21 cellular contexts compared by ENCODE assay signal in the genomic region with DNA sequence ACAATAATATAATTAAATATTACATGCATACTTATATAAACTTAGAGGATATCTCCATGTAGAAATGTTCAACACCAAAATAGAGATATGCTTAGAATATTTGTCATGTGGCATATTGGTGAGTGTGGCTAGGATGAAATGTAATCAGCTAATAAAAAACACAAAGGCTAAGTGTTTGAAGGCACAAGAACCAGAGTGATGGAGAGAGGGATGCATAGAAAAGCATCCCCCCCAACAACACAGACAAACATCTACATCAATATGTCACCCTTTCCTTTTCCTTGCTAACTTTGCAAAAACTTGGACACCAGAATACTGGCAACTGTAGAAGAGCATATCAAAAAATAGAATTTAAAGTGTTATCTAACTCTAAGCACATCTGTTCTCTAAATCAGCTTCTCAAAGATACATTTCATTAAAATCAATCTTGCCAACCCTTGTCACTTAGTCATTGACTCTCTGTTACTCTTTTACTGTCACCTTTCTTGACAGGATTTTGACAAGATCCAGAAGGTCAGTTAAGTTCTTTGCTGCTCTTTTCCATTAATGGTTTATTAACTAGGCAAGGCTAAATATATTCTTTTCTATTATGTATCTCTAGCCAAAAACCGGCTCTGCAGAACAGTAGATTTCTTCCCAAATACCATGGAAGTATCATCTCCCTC.
DNase-seq lines count a peak whose midpoint lies in the region; ATAC-seq, FAIRE-seq and TF ChIP-seq lines count a peak whose summit lies in the region.
"Had no signal": no experiment of that assay in that cellular context is flagged by ENCODE, and none has a peak within 500 bp of the region (broad histone marks: within the 10 kb centered on the region; RNA-seq: fewer than 3 reads in every experiment).

No MANE protein-coding gene starts in this region.

- H3K27me3 ChIP-seq in GM23338 (ENCODE audit: insufficient read depth) (no peaks in the 10 kb centered on the region), neural cell (ENCODE audit: insufficient read depth, low read depth, low read length) (no peaks in the 10 kb centered on the region), pancreas (no peaks in the 10 kb centered on the region)
- H3K27me3 ChIP-seq: BLaER1 had no signal

- H3K9ac ChIP-seq in neural cell (ENCODE audit: low read length), result no peak overlapping the region
- H3K9ac ChIP-seq: BLaER1, GM23248 had no signal

- H3K27ac ChIP-seq in A549, result no peak overlapping the region
- H3K27ac ChIP-seq in GM23338 (ENCODE audit: low read depth), result no peak overlapping the region
- H3K27ac ChIP-seq in neural cell (ENCODE audit: low read length), result no peak overlapping the region
- no peak overlapping the region for H3K27ac ChIP-seq in pancreas
- H3K27ac ChIP-seq: BLaER1, C4-2B, GM23248 had no signal

- WGBS in A549 (ENCODE audit: missing lambda C conversion rate), result 65% methylated on average over 1 of the region's 1 CpG
- WGBS in pancreas, 2 donors, result 24 to 42% methylated on average over 1 of the region's 1 CpG

- H2AFZ ChIP-seq in GM23338 (no peak overlapping the region), neural cell (ENCODE audit: low read depth, low read length) (no peak overlapping the region)
- H2AFZ ChIP-seq: GM23248 had no signal

- no peak for DNase-seq in A549 (ENCODE audit: low read depth in 1 of 2, low spot score in 1 of 2)
- no peak for DNase-seq in GM23338 (ENCODE audit: low spot score)
- DNase-seq in left cardiac atrium, result no peak
- no peak for DNase-seq in NCI-H446 treated with DMSO at 0.1 percent for 48 hours (lab: John Stamatoyannopoulos, UW)
- DNase-seq in NCI-H510A treated with DMSO at 0.1 percent for 48 hours (lab: John Stamatoyannopoulos, UW), result no peak
- DNase-seq in pancreas, result no peak
- DNase-seq: Caco-2; CD4-positive, CD25-positive, alpha-beta regulatory T cell; CD8-positive, alpha-beta T cell; DMS153; DND-41; GM23248; H9 had no signal

- peaks cover 11% of the 10 kb centered on the region; the same call in 2 of the 3 replicates for H3K4me1 Mint-ChIP-seq in GM23338
- H3K4me1 Mint-ChIP-seq: B cell; CD4-positive, CD25-positive, alpha-beta regulatory T cell had no signal

- H3K4me3 Mint-ChIP-seq in GM23338, result no peak overlapping the region
- H3K4me3 Mint-ChIP-seq: B cell; CD4-positive, CD25-positive, alpha-beta regulatory T cell; CD8-positive, alpha-beta T cell; H9 had no signal

- TF ChIP-seq EP300 in A549 (IDR thresholded peaks at IDR 0.05) (no peak), neural cell (conservative IDR thresholded peaks at IDR 0.05; ENCODE audit: poor library complexity, severe bottlenecking) (peak; percentile 54)

- H3K9me2 ChIP-seq in GM23338 (ENCODE audit: insufficient read depth) (peaks cover 5% of the 10 kb centered on the region; the same call in 1 of the 2 replicates), neural cell (ENCODE audit: insufficient read depth, low read length) (no peaks in the 10 kb centered on the region)

- CTCF ChIA-PET in A549 (lab: Yijun Ruan, JAX), result no interaction called here

- H3K27ac Mint-ChIP-seq in GM23338, result peak overlapping the region; percentile 17; the same call in 1 of the 2 replicates
- H3K27ac Mint-ChIP-seq: B cell; CD4-positive, CD25-positive, alpha-beta regulatory T cell; CD8-positive, alpha-beta T cell; H9 had no signal

- peaks cover 27% of the 10 kb centered on the region for H3K36me3 Mint-ChIP-seq in GM23338 (ENCODE audit: low read depth)
- H3K36me3 Mint-ChIP-seq: CD4-positive, CD25-positive, alpha-beta regulatory T cell; CD8-positive, alpha-beta T cell had no signal

- H3K4me3 ChIP-seq in A549 (no peak overlapping the region), GM23338 (no peak overlapping the region), neural cell (ENCODE audit: low read length) (no peak overlapping the region), pancreas (no peak overlapping the region)
- H3K4me3 ChIP-seq: BLaER1, GM23248 had no signal

- no peaks in the 10 kb centered on the region for H3K4me1 ChIP-seq in A549
- H3K4me1 ChIP-seq in GM23338 (ENCODE audit: insufficient read depth), result peaks cover 12% of the 10 kb centered on the region
- no peaks in the 10 kb centered on the region for H3K4me1 ChIP-seq in pancreas
- H3K4me1 ChIP-seq: BLaER1, Caco-2 had no signal

- H3K9me3 ChIP-seq in A549 (no peaks in the 10 kb centered on the region), neural cell (ENCODE audit: low read length) (peaks cover 4% of the 10 kb centered on the region), pancreas (no peaks in the 10 kb centered on the region)
- H3K9me3 ChIP-seq: Caco-2 had no signal

- POLR2A ChIA-PET in A549 (lab: Yijun Ruan, JAX), result no interaction called here

- TF ChIP-seq CTCF in A549 (IDR thresholded peaks at IDR 0.05) (no peak), GM23338 (conservative IDR thresholded peaks at IDR 0.05; ENCODE audit: low read depth in 2 of 2) (no peak), neural cell (IDR thresholded peaks at IDR 0.05; ENCODE audit: poor library complexity, severe bottlenecking) (no peak), pancreas (IDR thresholded peaks at IDR 0.05) (no peak)

- H3K79me2 ChIP-seq in GM23338 (replicated peaks; ENCODE audit: insufficient read depth) (no peaks in the 10 kb centered on the region), neural cell (replicated peaks; ENCODE audit: insufficient read depth, low read length) (no peaks in the 10 kb centered on the region)

- no peak overlapping the region for H3K4me2 ChIP-seq in A549
- H3K4me2 ChIP-seq in GM23338, result no peak overlapping the region
- no peak overlapping the region for H3K4me2 ChIP-seq in neural cell (ENCODE audit: low read length)
- H3K4me2 ChIP-seq: BLaER1 had no signal

- H3K27me3 Mint-ChIP-seq in GM23338 (ENCODE audit: insufficient read depth, low read depth, poor library complexity), result peaks cover 3% of the 10 kb centered on the region
- H3K27me3 Mint-ChIP-seq: B cell; CD4-positive, CD25-positive, alpha-beta regulatory T cell had no signal

- ATAC-seq in A549 (no peak), GM23338 (no peak), left cardiac atrium (peak; percentile 71 to 86), pancreas (no peak)
- ATAC-seq: CD8-positive, alpha-beta T cell; HCT116 had no signal

- TF ChIP-seq POLR2A in A549 (IDR thresholded peaks at IDR 0.05; ENCODE audit: low read length), result no peak

- peaks cover 30% of the 10 kb centered on the region for H3K9me3 Mint-ChIP-seq in GM23338

- FAIRE-seq in A549 (lab: Jason Lieb, UNC) (peak; percentile 43), pancreas (lab: Jason Lieb, UNC) (no peak)
- FAIRE-seq: G401.6, GM12892, GM19239 had no signal

- H4K20me1 ChIP-seq in GM23338 (replicated peaks; ENCODE audit: insufficient read depth), result no peaks in the 10 kb centered on the region
- H4K20me1 ChIP-seq in neural cell (ENCODE audit: insufficient read depth), result no peaks in the 10 kb centered on the region
- H4K20me1 ChIP-seq: BLaER1 had no signal

- no peak for TF ChIP-seq RAD21 in A549 (conservative IDR thresholded peaks at IDR 0.05 in 1 of 2, IDR thresholded peaks at IDR 0.05 in 1 of 2)
- no peak for TF ChIP-seq RAD21 in neural cell (conservative IDR thresholded peaks at IDR 0.05)

- no peaks in the 10 kb centered on the region for H3F3A ChIP-seq in GM23338 (replicated peaks; ENCODE audit: low read depth)
- H3F3A ChIP-seq in neural cell (ENCODE audit: insufficient read depth, low read length, poor library complexity, severe bottlenecking), result no peaks in the 10 kb centered on the region

- intact Hi-C loops in left cardiac atrium (cut with DNase I), result no loop called here
- intact Hi-C loops in pancreas (cut with DNase I), result no loop called here

- H3K36me3 ChIP-seq in GM23338 (ENCODE audit: insufficient read depth) (no peaks in the 10 kb centered on the region), neural cell (ENCODE audit: insufficient read depth, low read length) (no peaks in the 10 kb centered on the region), pancreas (no peaks in the 10 kb centered on the region)
- H3K36me3 ChIP-seq: BLaER1 had no signal

TF ChIP-seq in A549, 52 proteins besides CTCF, POLR2A, EP300 and RAD21:
- TF ChIP-seq CHD2 (IDR thresholded peaks at IDR 0.05; ENCODE audit: low read length, partially characterized antibody), result no peak
- TF ChIP-seq JUN (IDR thresholded peaks at IDR 0.05), result no peak
- no peak for TF ChIP-seq POLR2AphosphoS2 (conservative IDR thresholded peaks at IDR 0.05; ENCODE audit: low read length)
- no peak for TF ChIP-seq ZFP36 (IDR thresholded peaks at IDR 0.05; ENCODE audit: borderline replicate concordance, partially characterized antibody)
- no peak for TF ChIP-seq CHD4 (IDR thresholded peaks at IDR 0.05; ENCODE audit: borderline replicate concordance)
- TF ChIP-seq, protein P1, sequence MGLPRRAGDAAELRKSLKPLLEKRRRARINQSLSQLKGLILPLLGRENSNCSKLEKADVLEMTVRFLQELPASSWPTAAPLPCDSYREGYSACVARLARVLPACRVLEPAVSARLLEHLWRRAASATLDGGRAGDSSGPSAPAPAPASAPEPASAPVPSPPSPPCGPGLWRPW (IDR thresholded peaks at IDR 0.05), result no peak

TF ChIP-seq in GM23338, 12 proteins besides CTCF, POLR2A, EP300 and RAD21:
- TF ChIP-seq EZH2phosphoT487 (IDR thresholded peaks at IDR 0.05; ENCODE audit: unreplicated experiment) (no peak), NANOG (IDR thresholded peaks at IDR 0.05; ENCODE audit: borderline replicate concordance) (no peak), EZH2 (IDR thresholded peaks at IDR 0.05; ENCODE audit: low read depth, unreplicated experiment) (no peak)
- TF ChIP-seq, protein P2, sequence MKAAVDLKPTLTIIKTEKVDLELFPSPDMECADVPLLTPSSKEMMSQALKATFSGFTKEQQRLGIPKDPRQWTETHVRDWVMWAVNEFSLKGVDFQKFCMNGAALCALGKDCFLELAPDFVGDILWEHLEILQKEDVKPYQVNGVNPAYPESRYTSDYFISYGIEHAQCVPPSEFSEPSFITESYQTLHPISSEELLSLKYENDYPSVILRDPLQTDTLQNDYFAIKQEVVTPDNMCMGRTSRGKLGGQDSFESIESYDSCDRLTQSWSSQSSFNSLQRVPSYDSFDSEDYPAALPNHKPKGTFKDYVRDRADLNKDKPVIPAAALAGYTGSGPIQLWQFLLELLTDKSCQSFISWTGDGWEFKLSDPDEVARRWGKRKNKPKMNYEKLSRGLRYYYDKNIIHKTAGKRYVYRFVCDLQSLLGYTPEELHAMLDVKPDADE (IDR thresholded peaks at IDR 0.05), result no peak
TF ChIP-seq in GM23338: peak in this region for 0.

TF ChIP-seq in neural cell, 6 proteins besides CTCF, POLR2A, EP300 and RAD21 (continues in another document):
- TF ChIP-seq POLR2AphosphoS5 (IDR thresholded peaks at IDR 0.05) (no peak), SMC3 (conservative IDR thresholded peaks at IDR 0.05; ENCODE audit: poor library complexity) (no peak), TAF1 (IDR thresholded peaks at IDR 0.05; ENCODE audit: low read depth) (no peak), MXI1 (conservative IDR thresholded peaks at IDR 0.05; ENCODE audit: poor library complexity, severe bottlenecking) (no peak)

Comparison
In these comparisons a context has a peak if more than half of its experiments do, and no peak if none do; other contexts are left out.
1. ATAC-seq: peak in left cardiac atrium (2 of 2); none in A549 (0 of 2), GM23338 (single experiment) and pancreas (0 of 4).